Comparison of ENCODE assay signal across 8 cellular contexts in genomic region chr15:97960364-97961066, GRCh38. TPM values are rescaled to one million over a fixed set of nuclear protein-coding genes. Genes with fewer than 3 reads are reported as not detected.
DNase-seq lines count a peak whose midpoint lies in the region; ATAC-seq and TF ChIP-seq lines count a peak whose summit lies in the region.

A gene with protein sequence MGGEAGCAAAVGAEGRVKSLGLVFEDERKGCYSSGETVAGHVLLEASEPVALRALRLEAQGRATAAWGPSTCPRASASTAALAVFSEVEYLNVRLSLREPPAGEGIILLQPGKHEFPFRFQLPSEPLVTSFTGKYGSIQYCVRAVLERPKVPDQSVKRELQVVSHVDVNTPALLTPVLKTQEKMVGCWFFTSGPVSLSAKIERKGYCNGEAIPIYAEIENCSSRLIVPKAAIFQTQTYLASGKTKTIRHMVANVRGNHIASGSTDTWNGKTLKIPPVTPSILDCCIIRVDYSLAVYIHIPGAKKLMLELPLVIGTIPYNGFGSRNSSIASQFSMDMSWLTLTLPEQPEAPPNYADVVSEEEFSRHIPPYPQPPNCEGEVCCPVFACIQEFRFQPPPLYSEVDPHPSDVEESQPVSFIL (plus strand): TSS chr15:97960703. CDS start chr15:97960862, 159 bp downstream.

- H3K27ac ChIP-seq in heart right ventricle: peak within 1 kb of the TSS; percentile 82 to 97 (median 96)
- H3K27ac ChIP-seq in trophoblast cell (ENCODE audit: low read depth, low read length): no peak within 1 kb of the TSS
- peak within 1 kb of the TSS; percentile 52 to 89 (median 59) for H3K27ac ChIP-seq in thyroid gland

- intact Hi-C loops in heart right ventricle (cut with DNase I) (loop anchor here in 1 of 10 donors (10.0 kb wide), 1 partner anchor 56 kb away; no protein-coding TSS in a partner anchor), thyroid gland (cut with DNase I) (no loop called here)

- H2BK120ac ChIP-seq in trophoblast cell (ENCODE audit: insufficient read depth, low read length, poor library complexity): no peak within 1 kb of the TSS

- H3K23ac ChIP-seq in trophoblast cell (ENCODE audit: low read length): no peak within 1 kb of the TSS

- H4K8ac ChIP-seq in trophoblast cell (ENCODE audit: low read depth, low read length): peak within 1 kb of the TSS; percentile 14

- TF ChIP-seq POLR2A in thyroid gland (IDR thresholded peaks at IDR 0.05): peak; percentile 81 to 91

- H3K4ac ChIP-seq in trophoblast cell (ENCODE audit: low read depth, low read length): no peak within 1 kb of the TSS

- H3K27me3 ChIP-seq in heart right ventricle: no peaks in the 10 kb centered on the region
- peaks cover 9% of the 10 kb centered on the region for H3K27me3 ChIP-seq in trophoblast cell (ENCODE audit: insufficient read depth, low read length)
- no peaks in the 10 kb centered on the region for H3K27me3 ChIP-seq in thyroid gland

- peak within 1 kb of the TSS; percentile 84 to 98 (median 92) for H3K4me3 ChIP-seq in heart right ventricle
- H3K4me3 ChIP-seq in trophoblast cell (ENCODE audit: low read depth, low read length): peak within 1 kb of the TSS; percentile 83
- peak within 1 kb of the TSS; percentile 34 to 96 (median 94) for H3K4me3 ChIP-seq in thyroid gland (replicated peaks in 1 of 3)

- H3K27me3 Mint-ChIP-seq in T-helper 17 cell: no peaks in the 10 kb centered on the region

- H2BK5ac ChIP-seq in trophoblast cell (ENCODE audit: low read depth, low read length, poor library complexity): no peak within 1 kb of the TSS

- no peaks in the 10 kb centered on the region for H3K79me1 ChIP-seq in trophoblast cell (ENCODE audit: low read length)

- H3K36me3 Mint-ChIP-seq in T-helper 17 cell (ENCODE audit: low read depth): no peaks in the 10 kb centered on the region

- peak within 1 kb of the TSS; percentile 84 for H3K4me3 Mint-ChIP-seq in T-helper 17 cell

- H3K36me3 ChIP-seq in ES-I3 (ENCODE audit: insufficient read depth, low read length) (no peaks in the 10 kb centered on the region), heart right ventricle (peaks cover 0 to 11% (median 0%) of the 10 kb centered on the region in 9 donors), trophoblast cell (ENCODE audit: control insufficient read depth in 1 of 2, insufficient read depth in 2 of 2, low read length in 2 of 2) (no peaks in the 10 kb centered on the region), thyroid gland (no peaks in the 10 kb centered on the region)

- H4K12ac ChIP-seq in trophoblast cell (ENCODE audit: low read depth, low read length): no peak within 1 kb of the TSS

- no peaks in the 10 kb centered on the region for H3K4me1 ChIP-seq in ES-I3 (ENCODE audit: insufficient read depth, low read length)
- H3K4me1 ChIP-seq in heart right ventricle: peaks cover 0 to 43% (median 16%) of the 10 kb centered on the region in 9 donors
- peaks cover 3 to 10% of the 10 kb centered on the region in 2 experiments for H3K4me1 ChIP-seq in trophoblast cell (ENCODE audit: control insufficient read depth in 1 of 2, insufficient read depth in 2 of 2, low read length in 2 of 2)
- peaks cover 11 to 32% of the 10 kb centered on the region in 2 donors for H3K4me1 ChIP-seq in thyroid gland

- H4K91ac ChIP-seq in trophoblast cell (ENCODE audit: low read depth, low read length): no peak within 1 kb of the TSS

- ATAC-seq in HG02610 (IDR thresholded peaks at IDR 0.05; ENCODE audit: unreplicated experiment) (peak; percentile 89), T-helper 17 cell (peak; percentile 96), heart right ventricle (peak; percentile 97 to 100 (median 99))

- peak within 1 kb of the TSS; percentile 67 for H3K9ac ChIP-seq in ES-I3 (ENCODE audit: low read depth, low read length)
- peak within 1 kb of the TSS; percentile 33 for H3K9ac ChIP-seq in trophoblast cell (ENCODE audit: low read length)

- TF ChIP-seq CTCF in heart right ventricle (IDR thresholded peaks at IDR 0.05) (no peak), thyroid gland (IDR thresholded peaks at IDR 0.05) (no peak)

- no peaks in the 10 kb centered on the region for H3K9me3 ChIP-seq in ES-I3 (ENCODE audit: control insufficient read depth, insufficient read depth, low read length)
- H3K9me3 ChIP-seq in T-helper 17 cell (ENCODE audit: control insufficient read depth, low read length, poor library complexity, severe bottlenecking): peaks cover 3% of the 10 kb centered on the region
- no peaks in the 10 kb centered on the region for H3K9me3 ChIP-seq in heart right ventricle
- no peaks in the 10 kb centered on the region for H3K9me3 ChIP-seq in trophoblast cell (ENCODE audit: insufficient read depth, low read depth, low read length)
- H3K9me3 ChIP-seq in thyroid gland: no peaks in the 10 kb centered on the region

- H3K14ac ChIP-seq in trophoblast cell (ENCODE audit: low read length): no peak within 1 kb of the TSS

- DNase-seq in NCI-H1417 (lab: John Stamatoyannopoulos, UW) (peak; percentile 99 to 100 (median 100)), T-helper 17 cell (peak; percentile 60 to 83 (median 83)), amniotic stem cell (lab: John Stamatoyannopoulos, UW) (peak; percentile 98), heart right ventricle (peak; percentile 100), trophoblast cell (peak; percentile 87 to 99), thyroid gland (peak; percentile 100)

- WGBS in heart right ventricle, 2 donors: 0% methylated on average over 66 to 69 of the region's 69 CpGs
- no CpG with 5 or more reads among the region's 69 CpGs for WGBS in trophoblast cell (ENCODE audit: extremely low coverage, insufficient coverage, insufficient read length)
- WGBS in thyroid gland, 2 donors: 0 to 1% methylated on average over 7 to 19 of the region's 69 CpGs

- H3K27ac Mint-ChIP-seq in T-helper 17 cell: peak within 1 kb of the TSS; percentile 5

- H2AFZ ChIP-seq in trophoblast cell (ENCODE audit: insufficient read depth, low read length, poor library complexity): peak within 1 kb of the TSS; percentile 73

- peak within 1 kb of the TSS; percentile 98 for H3K4me2 ChIP-seq in trophoblast cell (ENCODE audit: low read length)

- H3K4me1 Mint-ChIP-seq in T-helper 17 cell: peaks cover 14% of the 10 kb centered on the region

- no peak within 1 kb of the TSS for H2BK12ac ChIP-seq in trophoblast cell (ENCODE audit: low read length)

- H3K79me2 ChIP-seq in trophoblast cell (ENCODE audit: control insufficient read depth, insufficient read depth, low read length, poor library complexity): no peaks in the 10 kb centered on the region

- no peak within 1 kb of the TSS for H2AK5ac ChIP-seq in trophoblast cell (ENCODE audit: low read length)

- H3K18ac ChIP-seq in trophoblast cell (ENCODE audit: low read length): no peak within 1 kb of the TSS

RNA-seq across cellular contexts. Expression of the gene that starts here (rescaled TPM):
- total RNA-seq in T-helper 17 cell (1 to 10 TPM; 1.4 to 2.0 TPM), heart right ventricle (10 to 100 TPM in 9 of 10 donors, 1 to 10 TPM in 1; 9.4 to 26.4 (median 14.5) TPM), thyroid gland (10 to 100 TPM; 32.1 to 81.7 (median 45.1) TPM)
- polyA plus RNA-seq in heart right ventricle: 10 to 100 TPM in 1 of 2 donors, 1 to 10 TPM in 1; 8.2 to 16.4 TPM
- 0.72 and 0.94 TPM in 2 replicates for polyA plus RNA-seq in trophoblast cell (2013)
